27 cellular contexts compared by ENCODE assay signal in genomic region chr12:979355-979754, GRCh38.
"Had no signal": no experiment of that assay in that cellular context is flagged by ENCODE, and none has a peak within 500 bp of the region (broad histone marks: within the 10 kb centered on the region; RNA-seq: fewer than 3 reads in every experiment).

No MANE protein-coding gene starts in this region.

- H3K27ac ChIP-seq: heart right ventricle, hepatocyte, lower lobe of right lung, pancreas, prostate gland, skin epidermis, suprapubic skin, thoracic aorta, tibial artery, upper lobe of right lung had no signal

- H3K27me3 ChIP-seq: heart right ventricle, hepatocyte, pancreas, suprapubic skin, tibial artery, upper lobe of right lung had no signal

- H3K4me3 ChIP-seq: heart right ventricle, hepatocyte, lower lobe of right lung, pancreas, prostate gland, skin epidermis, suprapubic skin, thoracic aorta, tibial artery, upper lobe of right lung had no signal

- H3K4me1 ChIP-seq: lower lobe of right lung, pancreas, prostate gland, suprapubic skin, tibial artery, upper lobe of right lung had no signal

- ATAC-seq: left cardiac atrium; lower lobe of right lung; naive thymus-derived CD8-positive, alpha-beta T cell; pancreas; sciatic nerve; stimulated activated effector memory CD8-positive, alpha-beta T cell treated with anti-CD3 and anti-CD28 coated beads, Interleukin-12 subunit alpha, Interleukin-12 subunit beta, amount 100 ng/mL, for 72 hours; upper lobe of right lung had no signal

- DNase-seq: glutamatergic neuron; heart right ventricle; kidney glomerular epithelial cell; left cardiac atrium; lower lobe of right lung; mammary epithelial cell; mesenchymal stem cell; naive thymus-derived CD8-positive, alpha-beta T cell; nucleus accumbens; pancreas; posterior cingulate gyrus; retina; stimulated activated CD4-positive, alpha-beta T cell treated with anti-CD3 and anti-CD28 coated beads, Interleukin-12 subunit alpha, Interleukin-12 subunit beta, amount 100 ng/mL, for 4 hours; stimulated activated CD4-positive, alpha-beta T cell treated with anti-CD3 and anti-CD28 coated beads, Interleukin-15, amount 100 ng/mL, for 24 hours; stimulated activated CD4-positive, alpha-beta T cell treated with anti-CD3 and anti-CD28 coated beads, Interleukin-2, amount 100 ng/mL, for 24 hours; stimulated activated CD4-positive, alpha-beta T cell treated with anti-CD3 and anti-CD28 coated beads, Interleukin-4, amount 100 ng/mL, for 1 hour; stimulated activated naive CD4-positive, alpha-beta T cell; tibial artery; trophoblast cell; upper lobe of right lung had no signal

- H3K36me3 ChIP-seq: heart right ventricle, lower lobe of right lung, pancreas, prostate gland, suprapubic skin, thoracic aorta, tibial artery, upper lobe of right lung had no signal

- H3K9me3 ChIP-seq: heart right ventricle, lower lobe of right lung, pancreas, prostate gland, suprapubic skin, thoracic aorta, tibial artery, upper lobe of right lung had no signal
